21 cellular contexts compared by ENCODE assay signal in genomic region chr13:98384739-98385138, GRCh38.
DNase-seq lines count a peak whose midpoint lies in the region; ATAC-seq and TF ChIP-seq lines count a peak whose summit lies in the region.
"Had no signal": no experiment of that assay in that cellular context is flagged by ENCODE, and none has a peak within 500 bp of the region (broad histone marks: within the 10 kb centered on the region; RNA-seq: fewer than 3 reads in every experiment).

No MANE protein-coding gene starts in this region.

- no peak overlapping the region for H2AK5ac ChIP-seq in mesenchymal stem cell (ENCODE audit: low read length, severe bottlenecking)

- POLR2A ChIA-PET in AG04449 (lab: Yijun Ruan, JAX): no interaction called here

- no peak overlapping the region for H4K91ac ChIP-seq in mesenchymal stem cell (ENCODE audit: low read length)

- H3K36me3 ChIP-seq in endodermal cell (ENCODE audit: control insufficient read depth, insufficient read depth, low read length) (peaks cover 98% of the 10 kb centered on the region), mesenchymal stem cell (ENCODE audit: control insufficient read depth in 1 of 2, insufficient read depth in 2 of 2, low read depth in 1 of 2, low read length in 2 of 2) (peaks cover 35 to 52% of the 10 kb centered on the region in 2 experiments)
- H3K36me3 ChIP-seq: esophagus squamous epithelium had no signal

- H3K9me3 Mint-ChIP-seq in endodermal cell: no peaks in the 10 kb centered on the region
- H3K9me3 Mint-ChIP-seq in activated T-cell treated with anti-CD3 and anti-CD28 coated beads, Interleukin-2, amount 50 U/mL, for 72 hours: no peaks in the 10 kb centered on the region
- H3K9me3 Mint-ChIP-seq: CD8-positive, alpha-beta T cell; stimulated activated effector memory CD8-positive, alpha-beta T cell treated with anti-CD3 and anti-CD28 coated beads, Interleukin-12 subunit alpha, Interleukin-12 subunit beta, amount 100 ng/mL, for 72 hours had no signal

- H3K23ac ChIP-seq in mesenchymal stem cell (ENCODE audit: low read length in 2 of 2): no peak overlapping the region

- no peak overlapping the region for H3K4ac ChIP-seq in mesenchymal stem cell (ENCODE audit: low read depth in 1 of 2, low read length in 2 of 2)

- H3K36me3 Mint-ChIP-seq in endodermal cell (ENCODE audit: low read depth): peaks cover 83% of the 10 kb centered on the region
- no peaks in the 10 kb centered on the region for H3K36me3 Mint-ChIP-seq in activated T-cell treated with anti-CD3 and anti-CD28 coated beads, Interleukin-2, amount 50 U/mL, for 72 hours (ENCODE audit: insufficient read depth in 2 of 2)
- H3K36me3 Mint-ChIP-seq: CD8-positive, alpha-beta T cell; stimulated activated effector memory CD8-positive, alpha-beta T cell treated with anti-CD3 and anti-CD28 coated beads, Interleukin-12 subunit alpha, Interleukin-12 subunit beta, amount 100 ng/mL, for 72 hours had no signal

- H2BK12ac ChIP-seq in mesenchymal stem cell (ENCODE audit: low read length in 2 of 2): no peak overlapping the region

- H3K27ac ChIP-seq in endodermal cell (ENCODE audit: low read depth, low read length) (no peak overlapping the region), mesenchymal stem cell (ENCODE audit: low read length, poor library complexity, severe bottlenecking) (peak overlapping the region; percentile 33)
- H3K27ac ChIP-seq: esophagus squamous epithelium, skin epidermis, upper lobe of left lung had no signal

- no peak overlapping the region for H3K18ac ChIP-seq in mesenchymal stem cell (ENCODE audit: low read depth in 1 of 2, low read length in 2 of 2)

- H3K27me3 ChIP-seq in endodermal cell (ENCODE audit: control insufficient read depth, insufficient read depth, low read length, poor library complexity, severe bottlenecking) (no peaks in the 10 kb centered on the region), mesenchymal stem cell (ENCODE audit: control insufficient read depth in 1 of 2, insufficient read depth in 1 of 2, low read length in 2 of 2) (no peaks in the 10 kb centered on the region)
- H3K27me3 ChIP-seq: dorsolateral prefrontal cortex, esophagus squamous epithelium, upper lobe of left lung had no signal

- H3K4me1 Mint-ChIP-seq in endodermal cell: no peaks in the 10 kb centered on the region
- no peaks in the 10 kb centered on the region for H3K4me1 Mint-ChIP-seq in activated T-cell treated with anti-CD3 and anti-CD28 coated beads, Interleukin-2, amount 50 U/mL, for 72 hours (ENCODE audit: low read depth)

- 94 to 100% methylated on average over 2 to 5 of the region's 5 CpGs for WGBS in endodermal cell (ENCODE audit: insufficient coverage in 1 of 2, insufficient read length in 1 of 2), 2 experiments
- WGBS in mesenchymal stem cell: 75% methylated on average over 5 of the region's 5 CpGs

- no peak for ATAC-seq in activated T-cell treated with anti-CD3 and anti-CD28 coated beads, Interleukin-2, amount 50 U/mL, for 72 hours (replicated peaks in 1 of 2)
- ATAC-seq in HG02610 (IDR thresholded peaks at IDR 0.05; ENCODE audit: unreplicated experiment) (no peak), HG03521 (IDR thresholded peaks at IDR 0.05; ENCODE audit: unreplicated experiment) (no peak)
- ATAC-seq: CD8-positive, alpha-beta T cell; stimulated activated effector memory CD8-positive, alpha-beta T cell treated with anti-CD3 and anti-CD28 coated beads, Interleukin-12 subunit alpha, Interleukin-12 subunit beta, amount 100 ng/mL, for 72 hours had no signal

- no peak overlapping the region for H3K14ac ChIP-seq in mesenchymal stem cell (ENCODE audit: low read length in 2 of 2)

- no peak overlapping the region for H4K8ac ChIP-seq in mesenchymal stem cell (ENCODE audit: low read length)

- H3K4me1 ChIP-seq in endodermal cell (ENCODE audit: control insufficient read depth, insufficient read depth, low read length) (no peaks in the 10 kb centered on the region), mesenchymal stem cell (ENCODE audit: control insufficient read depth, insufficient read depth, low read depth, low read length) (peaks cover 5% of the 10 kb centered on the region)

- CTCF ChIA-PET in AG04449 (lab: Yijun Ruan, JAX): interaction anchor here (1.0 to 2.4 kb wide), 3 partner anchors 11 to 351 kb away, joined by 3 to 8 read pairs (median 4); no protein-coding TSS in a partner anchor

- no peak overlapping the region for H2BK15ac ChIP-seq in mesenchymal stem cell (ENCODE audit: low read depth, poor library complexity, severe bottlenecking)

- TF ChIP-seq CTCF in AG04449 (IDR thresholded peaks at IDR 0.05; ENCODE audit: insufficient read depth, low read length, missing control alignments) (no peak), endodermal cell (conservative IDR thresholded peaks at IDR 0.05) (no peak)

- H3K9ac ChIP-seq in endodermal cell (ENCODE audit: extremely low read depth, low read length, poor library complexity, severe bottlenecking) (no peak overlapping the region), mesenchymal stem cell (ENCODE audit: low read length) (no peak overlapping the region)

- H2BK120ac ChIP-seq in mesenchymal stem cell (ENCODE audit: low read depth, low read length): no peak overlapping the region

- no peak overlapping the region for H2BK5ac ChIP-seq in mesenchymal stem cell (ENCODE audit: low read depth, low read length, poor library complexity, severe bottlenecking)

- H3K27ac Mint-ChIP-seq in endodermal cell: peak overlapping the region; percentile 49
- H3K27ac Mint-ChIP-seq in activated T-cell treated with anti-CD3 and anti-CD28 coated beads, Interleukin-2, amount 50 U/mL, for 72 hours: no peak overlapping the region
- H3K27ac Mint-ChIP-seq: CD8-positive, alpha-beta T cell; stimulated activated effector memory CD8-positive, alpha-beta T cell treated with anti-CD3 and anti-CD28 coated beads, Interleukin-12 subunit alpha, Interleukin-12 subunit beta, amount 100 ng/mL, for 72 hours had no signal

- peak; percentile 16 for DNase-seq in AG04449 (ENCODE audit: low read depth, low spot score)
- DNase-seq in M059J (ENCODE audit: low read depth): peak; percentile 23
- no peak for DNase-seq in endodermal cell
- DNase-seq in mesenchymal stem cell: peak; percentile 84
- no peak for DNase-seq in activated T-cell treated with anti-CD3 and anti-CD28 coated beads, Interleukin-2, amount 50 U/mL, for 72 hours
- DNase-seq in activated CD4-positive, alpha-beta T cell treated with anti-CD3 and anti-CD28 coated beads for 4 hours: no peak
- DNase-seq: activated CD4-positive, CD25-positive, alpha-beta regulatory T cell; activated effector memory CD4-positive, alpha-beta T cell treated with anti-CD3 and anti-CD28 coated beads, Interleukin-2, amount 50 U/mL, for 16 hours; aorta; CD8-positive, alpha-beta T cell; dorsolateral prefrontal cortex; esophagus squamous epithelium; hypothalamus; NCI-H1436 treated with DMSO at 0.1 percent for 48 hours; occipital lobe; T-helper 1 cell; upper lobe of left lung had no signal

- H3K4me2 ChIP-seq in mesenchymal stem cell (ENCODE audit: low read length, poor library complexity, severe bottlenecking): no peak overlapping the region

- H3K27me3 Mint-ChIP-seq in endodermal cell (ENCODE audit: insufficient read depth): no peaks in the 10 kb centered on the region
- H3K27me3 Mint-ChIP-seq in activated T-cell treated with anti-CD3 and anti-CD28 coated beads, Interleukin-2, amount 50 U/mL, for 72 hours (ENCODE audit: low read depth): peaks cover 25% of the 10 kb centered on the region

- H3K9me3 ChIP-seq in endodermal cell (ENCODE audit: control insufficient read depth, low read length) (no peaks in the 10 kb centered on the region), mesenchymal stem cell (ENCODE audit: control insufficient read depth, low read length) (no peaks in the 10 kb centered on the region)
- H3K9me3 ChIP-seq: esophagus squamous epithelium, upper lobe of left lung had no signal

- no peak overlapping the region for H2AFZ ChIP-seq in mesenchymal stem cell (ENCODE audit: low read depth, low read length)

- no peak overlapping the region for H3K4me3 Mint-ChIP-seq in endodermal cell
- no peak overlapping the region for H3K4me3 Mint-ChIP-seq in activated T-cell treated with anti-CD3 and anti-CD28 coated beads, Interleukin-2, amount 50 U/mL, for 72 hours
- H3K4me3 Mint-ChIP-seq: CD8-positive, alpha-beta T cell; stimulated activated effector memory CD8-positive, alpha-beta T cell treated with anti-CD3 and anti-CD28 coated beads, Interleukin-12 subunit alpha, Interleukin-12 subunit beta, amount 100 ng/mL, for 72 hours had no signal

- H3K4me3 ChIP-seq in AG04449 (ENCODE audit: low read depth, low read length): no peak overlapping the region
- no peak overlapping the region for H3K4me3 ChIP-seq in endodermal cell (ENCODE audit: low read length)
- no peak overlapping the region for H3K4me3 ChIP-seq in mesenchymal stem cell (ENCODE audit: insufficient read depth in 1 of 2, low read depth in 1 of 2, low read length in 2 of 2)
- H3K4me3 ChIP-seq: dorsolateral prefrontal cortex, esophagus squamous epithelium, skin epidermis, upper lobe of left lung had no signal

- H3K79me1 ChIP-seq in mesenchymal stem cell (replicated peaks; ENCODE audit: low read length, poor library complexity, severe bottlenecking): peaks cover 27% of the 10 kb centered on the region

Comparison
In these comparisons a context has a peak if more than half of its experiments do, and no peak if none do; other contexts are left out.
1. DNase-seq: peak in AG04449 (single experiment), M059J (single experiment) and mesenchymal stem cell (single experiment); none in endodermal cell (single experiment), activated T-cell treated with anti-CD3 and anti-CD28 coated beads, Interleukin-2, amount 50 U/mL, for 72 hours (0 of 2) and activated CD4-positive, alpha-beta T cell treated with anti-CD3 and anti-CD28 coated beads for 4 hours (0 of 2).